In genomic region chr13:102774596-102775375, GRCh38 we compare ENCODE assay signal across 9 cellular contexts. TPM values are rescaled to one million over a fixed set of nuclear protein-coding genes. Genes with fewer than 3 reads are reported as not detected.
A peak's percentile ranks its signal among the peaks of the same experiment; 100 is the strongest.
DNase-seq lines count a peak whose midpoint lies in the region; ATAC-seq and TF ChIP-seq lines count a peak whose summit lies in the region.
"Had no signal": no experiment of that assay in that cellular context is flagged by ENCODE, and none has a peak within 500 bp of the region (broad histone marks: within the 10 kb centered on the region; RNA-seq: fewer than 3 reads in every experiment).

No MANE protein-coding gene starts in this region.

- H3K4me3 Mint-ChIP-seq in Caco-2 (ENCODE audit: unreplicated experiment), result peak overlapping the region; percentile 92
- peak overlapping the region; percentile 89 for H3K4me3 Mint-ChIP-seq in activated naive CD8-positive, alpha-beta T cell treated with anti-CD3 and anti-CD28 coated beads for 36 hours
- H3K4me3 Mint-ChIP-seq in neural crest cell, result peak overlapping the region; percentile 86

- H3K9me3 Mint-ChIP-seq in Caco-2 (ENCODE audit: unreplicated experiment) (no peaks in the 10 kb centered on the region), neural crest cell (peaks cover 2% of the 10 kb centered on the region)
- no peaks in the 10 kb centered on the region for H3K9me3 Mint-ChIP-seq in activated naive CD8-positive, alpha-beta T cell treated with anti-CD3 and anti-CD28 coated beads for 36 hours

- TF ChIP-seq CTCF in Caco-2 (IDR thresholded peaks at IDR 0.05; ENCODE audit: insufficient read depth in 1 of 2, low read depth in 1 of 2, low read length in 1 of 2, severe bottlenecking in 1 of 2, unreplicated experiment in 1 of 2) (no peak), neural crest cell (conservative IDR thresholded peaks at IDR 0.05) (no peak), omental fat pad (IDR thresholded peaks at IDR 0.05) (no peak), A673 (conservative IDR thresholded peaks at IDR 0.05; ENCODE audit: low read depth, low read length) (no peak)

- H3K4me3 ChIP-seq in Caco-2 (ENCODE audit: low read depth, low read length) (no peak overlapping the region), A673 (ENCODE audit: low read depth, low read length, poor library complexity, severe bottlenecking) (no peak overlapping the region)

- H3K27me3 Mint-ChIP-seq in Caco-2 (ENCODE audit: insufficient read depth, unreplicated experiment), result no peaks in the 10 kb centered on the region
- H3K27me3 Mint-ChIP-seq in activated naive CD8-positive, alpha-beta T cell treated with anti-CD3 and anti-CD28 coated beads for 36 hours, result no peaks in the 10 kb centered on the region
- H3K27me3 Mint-ChIP-seq in neural crest cell (ENCODE audit: low read depth), result no peaks in the 10 kb centered on the region

- no peaks in the 10 kb centered on the region for H3K27me3 ChIP-seq in Caco-2 (replicated peaks; ENCODE audit: control insufficient read depth, insufficient read depth, low read length)
- H3K27me3 ChIP-seq in A673 (replicated peaks; ENCODE audit: insufficient read depth, low read depth, low read length, poor library complexity), result no peaks in the 10 kb centered on the region

- no peak for DNase-seq in Caco-2
- peak; percentile 84 for DNase-seq in KBM-7
- DNase-seq in activated naive CD8-positive, alpha-beta T cell treated with anti-CD3 and anti-CD28 coated beads for 36 hours, result no peak
- DNase-seq in neural crest cell (ENCODE audit: low read depth, low spot score), result no peak
- no peak for DNase-seq in omental fat pad (ENCODE audit: low spot score)
- no peak for DNase-seq in A673 (ENCODE audit: low spot score)
- DNase-seq in OCI-M2 (lab: John Stamatoyannopoulos, UW; ENCODE audit: unreplicated experiment), result no peak
- DNase-seq: RPMI8226; stimulated activated naive CD4-positive, alpha-beta T cell had no signal

- H3K27ac Mint-ChIP-seq in Caco-2 (ENCODE audit: unreplicated experiment), result peak overlapping the region; percentile 94
- H3K27ac Mint-ChIP-seq in activated naive CD8-positive, alpha-beta T cell treated with anti-CD3 and anti-CD28 coated beads for 36 hours, result peak overlapping the region; percentile 88
- H3K27ac Mint-ChIP-seq in neural crest cell (ENCODE audit: unreplicated experiment), result no peak overlapping the region

- POLR2A ChIA-PET in Caco-2 (lab: Charles Lee), result no interaction called here
- POLR2A ChIA-PET in A673 (lab: Charles Lee; ENCODE audit: low non-redundant PET), result no interaction called here

- H3K9me3 ChIP-seq in Caco-2 (no peaks in the 10 kb centered on the region), A673 (ENCODE audit: low read depth, low read length, poor library complexity, severe bottlenecking) (no peaks in the 10 kb centered on the region)

- intact Hi-C loops in Caco-2 (cut with micrococcal nuclease; ENCODE audit: unreplicated experiment) (no loop called here), A673 (cut with micrococcal nuclease; ENCODE audit: unreplicated experiment) (no loop called here)

- BruUV-seq in Caco-2 (replicated peaks; lab: Mats Ljungman, UMichigan) (no TSS peak), A673 (replicated peaks; lab: Mats Ljungman, UMichigan) (no TSS peak)

- no peak overlapping the region for H3K27ac ChIP-seq in A673 (ENCODE audit: low read depth, low read length, poor library complexity, severe bottlenecking)

- peaks cover 28% of the 10 kb centered on the region for H3K4me1 Mint-ChIP-seq in Caco-2 (ENCODE audit: low read depth, unreplicated experiment)
- peaks cover 49% of the 10 kb centered on the region for H3K4me1 Mint-ChIP-seq in activated naive CD8-positive, alpha-beta T cell treated with anti-CD3 and anti-CD28 coated beads for 36 hours
- H3K4me1 Mint-ChIP-seq in neural crest cell, result peaks cover 32% of the 10 kb centered on the region

- peaks cover 17% of the 10 kb centered on the region for H3K4me1 ChIP-seq in Caco-2
- H3K4me1 ChIP-seq in A673 (ENCODE audit: insufficient read depth, low read length, poor library complexity, severe bottlenecking), result peaks cover 15% of the 10 kb centered on the region

- H3K36me3 ChIP-seq in Caco-2 (ENCODE audit: control insufficient read depth, insufficient read depth, low read length) (no peaks in the 10 kb centered on the region), A673 (ENCODE audit: insufficient read depth, low read length, poor library complexity, severe bottlenecking) (no peaks in the 10 kb centered on the region)

- H3K36me3 Mint-ChIP-seq in Caco-2 (ENCODE audit: insufficient read depth, unreplicated experiment), result no peaks in the 10 kb centered on the region
- H3K36me3 Mint-ChIP-seq in activated naive CD8-positive, alpha-beta T cell treated with anti-CD3 and anti-CD28 coated beads for 36 hours, result peaks cover 21% of the 10 kb centered on the region
- peaks cover 8% of the 10 kb centered on the region for H3K36me3 Mint-ChIP-seq in neural crest cell (ENCODE audit: low read depth)

- CTCF ChIA-PET in Caco-2 (lab: Charles Lee) (no interaction called here), A673 (lab: Charles Lee) (no interaction called here)

- in situ Hi-C loops in KBM-7 (cut with MboI; ENCODE audit: low pct_unique_long_range_greater_than_20kb, low sequenced_read_pairs), result no loop called here

- no peak for ATAC-seq in omental fat pad (ENCODE audit: low FRiP score)

RNA-seq across cellular contexts. Expression of gene TEX30, which starts 1.2 kb away (rescaled TPM):
- total RNA-seq in Caco-2 (2022), result 27.5 and 30.4 TPM in 2 replicates
- 10 to 100 TPM; 42.3 to 44.8 TPM for total RNA-seq in activated naive CD8-positive, alpha-beta T cell treated with anti-CD3 and anti-CD28 coated beads for 36 hours
- 22.7 and 23.3 TPM in 2 replicates for total RNA-seq in neural crest cell
- 10 to 100 TPM in 2 of 4 donors, 1 to 10 TPM in 2; 9.5 to 11.4 (median 10.5) TPM for total RNA-seq in omental fat pad
- 29.8 and 44.1 TPM in 2 replicates for total RNA-seq in A673 (2021)

RNA-seq across cellular contexts. Expression of gene POGLUT2, which starts 24.0 kb away (rescaled TPM):
- total RNA-seq in Caco-2 (2022) (12.0 and 20.1 TPM in 2 replicates), neural crest cell (29.9 and 31.1 TPM in 2 replicates), omental fat pad (1 to 10 TPM; 4.2 to 6.0 (median 4.8) TPM), A673 (2021) (10.8 and 12.0 TPM in 2 replicates)
- total RNA-seq in activated naive CD8-positive, alpha-beta T cell treated with anti-CD3 and anti-CD28 coated beads for 36 hours, result 1 to 10 TPM; 7.2 to 8.1 TPM

RNA-seq across cellular contexts. Expression of gene BIVM, which starts 24.1 kb away (rescaled TPM):
- total RNA-seq in Caco-2 (2022) (14.9 and 19.1 TPM in 2 replicates), neural crest cell (26.4 and 30.5 TPM in 2 replicates), omental fat pad (10 to 100 TPM; 12.6 to 21.4 (median 16.1) TPM), A673 (2021) (19.5 and 21.9 TPM in 2 replicates)
- 10 to 100 TPM; 12.9 to 13.5 TPM for total RNA-seq in activated naive CD8-positive, alpha-beta T cell treated with anti-CD3 and anti-CD28 coated beads for 36 hours
